24 cellular contexts compared by ENCODE assay signal in the genomic region with DNA sequence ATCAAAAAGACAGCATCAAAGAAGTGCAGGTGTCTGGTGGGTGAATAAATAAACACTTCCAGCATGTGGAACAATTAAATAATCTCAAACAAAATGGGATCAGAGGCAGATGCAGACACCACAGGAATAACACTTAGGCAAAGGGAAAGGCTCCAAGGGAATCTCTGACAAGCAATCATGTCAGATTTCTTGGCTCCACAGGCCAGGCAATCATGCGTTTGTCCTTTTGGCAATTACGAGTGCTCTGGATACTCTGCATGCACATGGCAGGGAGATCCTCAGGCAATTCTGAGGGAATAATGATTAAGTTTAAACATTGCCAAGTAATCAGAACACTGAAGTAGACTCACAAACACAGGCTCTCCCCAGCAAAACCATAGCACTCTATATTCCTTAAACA.
DNase-seq lines count a peak whose midpoint lies in the region; ATAC-seq lines count a peak whose summit lies in the region.
"Had no signal": no experiment of that assay in that cellular context is flagged by ENCODE, and none has a peak within 500 bp of the region (broad histone marks: within the 10 kb centered on the region; RNA-seq: fewer than 3 reads in every experiment).

No MANE protein-coding gene starts in this region.

- H3K36me3 ChIP-seq in GM23248 (ENCODE audit: low read depth) = no peaks in the 10 kb centered on the region
- H3K36me3 ChIP-seq: brain microvascular endothelial cell, esophagus muscularis mucosa, gastroesophageal sphincter, left lung, right lobe of liver, thyroid gland had no signal

- H3F3A ChIP-seq in GM23248 (ENCODE audit: insufficient read depth) = no peaks in the 10 kb centered on the region

- H3K4me3 ChIP-seq in GM23248 = no peak overlapping the region
- H3K4me3 ChIP-seq: esophagus muscularis mucosa, gastroesophageal sphincter, left lung, right lobe of liver, thyroid gland had no signal

- H3K27ac ChIP-seq in GM23248 = no peak overlapping the region
- H3K27ac ChIP-seq: brain microvascular endothelial cell, esophagus muscularis mucosa, gastroesophageal sphincter, left lung, right lobe of liver, thyroid gland had no signal

- DNase-seq in GM23248 = no peak
- DNase-seq in NCI-H2081 treated with DMSO at 0.1 percent for 48 hours (lab: John Stamatoyannopoulos, UW) = peak; percentile 16
- DNase-seq in astrocyte of the hippocampus (ENCODE audit: low read depth, low spot score) = peak; percentile 8
- DNase-seq in pons (ENCODE audit: low spot score) = peak; percentile 15
- no peak for DNase-seq in T-helper 2 cell
- DNase-seq: activated gamma-delta T cell; activated naive CD8-positive, alpha-beta T cell treated with anti-CD3 and anti-CD28 coated beads, Interleukin-2, amount 50 U/mL, for 24 hours; brain microvascular endothelial cell; CD4-positive, CD25-positive, alpha-beta regulatory T cell; DMS 273 treated with DMSO at 0.1 percent for 48 hours; effector CD4-positive, alpha-beta T cell; GOT3; hippocampal formation; KG1; left lung; naive thymus-derived CD4-positive, alpha-beta T cell; NCI-H1694; right lobe of liver; T-helper 1 cell had no signal

- H3K4me1 ChIP-seq in GM23248 (ENCODE audit: insufficient read depth) = no peaks in the 10 kb centered on the region
- H3K4me1 ChIP-seq: left lung, right lobe of liver, thyroid gland had no signal

- H3K9me3 ChIP-seq in GM23248 (ENCODE audit: low read depth) = no peaks in the 10 kb centered on the region
- H3K9me3 ChIP-seq: esophagus muscularis mucosa, left lung, right lobe of liver, thyroid gland had no signal

- WGBS in GM23248 (ENCODE audit: low coverage in 1 of 2, low lambda C conversion rate in 2 of 2, missing lambda C conversion rate in 2 of 2), 2 experiments = 7 to 18% methylated on average over 2 of the region's 2 CpGs

- H3K79me2 ChIP-seq in GM23248 (ENCODE audit: insufficient read depth) = no peaks in the 10 kb centered on the region

- ATAC-seq in GM18858 (IDR thresholded peaks at IDR 0.05; ENCODE audit: unreplicated experiment) (no peak), HG02870 (IDR thresholded peaks at IDR 0.05; ENCODE audit: unreplicated experiment) (no peak)
- ATAC-seq: activated naive CD8-positive, alpha-beta T cell treated with anti-CD3 and anti-CD28 coated beads, Interleukin-2, amount 50 U/mL, for 24 hours; gastroesophageal sphincter; naive thymus-derived CD4-positive, alpha-beta T cell; right lobe of liver had no signal

- no peaks in the 10 kb centered on the region for H4K20me1 ChIP-seq in GM23248 (ENCODE audit: insufficient read depth)

- H3K27me3 ChIP-seq in GM23248 (replicated peaks; ENCODE audit: insufficient read depth) = no peaks in the 10 kb centered on the region
- H3K27me3 ChIP-seq: brain microvascular endothelial cell, esophagus muscularis mucosa, gastroesophageal sphincter, left lung, right lobe of liver, thyroid gland had no signal

- no peaks in the 10 kb centered on the region for H3K9me2 ChIP-seq in GM23248 (ENCODE audit: insufficient read depth)

- no peak overlapping the region for H3K9ac ChIP-seq in GM23248

- peak overlapping the region; percentile 20; the same call in 1 of the 2 replicates for H2AFZ ChIP-seq in GM23248

- no peak overlapping the region for H3K4me2 ChIP-seq in GM23248 (ENCODE audit: unreplicated experiment)

- in situ Hi-C loops in GM23248 (cut with MboI) = no loop called here

Comparison
In these comparisons a context has a peak if more than half of its experiments do, and no peak if none do; other contexts are left out.
1. DNase-seq: peak in NCI-H2081 treated with DMSO at 0.1 percent for 48 hours (single experiment), astrocyte of the hippocampus (single experiment) and pons (single experiment); none in GM23248 (single experiment) and T-helper 2 cell (0 of 5).